Comparison of ENCODE assay signal across 8 cellular contexts in the genomic region with DNA sequence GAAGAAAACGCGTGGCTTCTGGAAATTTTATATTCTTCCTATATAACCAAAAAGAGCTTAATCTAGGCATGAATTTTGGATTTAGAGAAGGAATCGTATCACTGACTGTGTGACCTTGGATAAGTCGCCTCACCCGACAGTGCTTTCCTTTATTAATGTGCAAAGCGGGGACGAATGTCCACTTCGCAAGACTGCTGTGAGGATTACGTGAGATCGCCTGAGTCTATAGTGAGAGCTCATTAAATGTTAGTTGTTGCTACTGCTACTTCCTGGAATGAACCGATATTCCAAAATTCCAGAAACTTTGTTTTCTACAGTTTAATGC. TPM values are rescaled to one million over a fixed set of nuclear protein-coding genes. Genes with fewer than 3 reads are reported as not detected.
DNase-seq lines count a peak whose midpoint lies in the region; ATAC-seq, FAIRE-seq and TF ChIP-seq lines count a peak whose summit lies in the region.

No MANE protein-coding gene starts in this region.

- 58% methylated on average over 11 of the region's 11 CpGs for WGBS in hepatocyte (ENCODE audit: low lambda C conversion rate, missing lambda C conversion rate)
- WGBS in lower leg skin, 2 donors: 1 to 49% methylated on average over 11 of the region's 11 CpGs

- no peak for FAIRE-seq in RCC 7860 (lab: Jason Lieb, UNC)

- no peak overlapping the region for H3K27ac Mint-ChIP-seq in activated CD4-positive, alpha-beta memory T cell treated with anti-CD3 and anti-CD28 coated beads, Interleukin-2, amount 10 ng/mL, durations not matched to agents 7 days and 5 days
- peak overlapping the region; percentile 50 for H3K27ac Mint-ChIP-seq in stimulated activated memory B cell treated with anti-CD40 and anti-IgM and Interleukin-4, amounts not matched to agents 10 μg/mL and 1 μg/mL and 100 μg/mL, for 72 hours

- H3K9me3 Mint-ChIP-seq in activated CD4-positive, alpha-beta memory T cell treated with anti-CD3 and anti-CD28 coated beads, Interleukin-2, amount 10 ng/mL, durations not matched to agents 7 days and 5 days: no peaks in the 10 kb centered on the region
- H3K9me3 Mint-ChIP-seq in stimulated activated memory B cell treated with anti-CD40 and anti-IgM and Interleukin-4, amounts not matched to agents 10 μg/mL and 1 μg/mL and 100 μg/mL, for 72 hours: no peaks in the 10 kb centered on the region

- ATAC-seq in stimulated activated memory B cell treated with anti-CD40 and anti-IgM and Interleukin-4, amounts not matched to agents 10 μg/mL and 1 μg/mL and 100 μg/mL, for 72 hours: no peak

- in situ Hi-C loops in HAP-1 (cut with MboI; ENCODE audit: low sequenced_read_pairs): no loop called here

- H3K27me3 Mint-ChIP-seq in activated CD4-positive, alpha-beta memory T cell treated with anti-CD3 and anti-CD28 coated beads, Interleukin-2, amount 10 ng/mL, durations not matched to agents 7 days and 5 days: peaks cover 16% of the 10 kb centered on the region
- peaks cover 14% of the 10 kb centered on the region for H3K27me3 Mint-ChIP-seq in stimulated activated memory B cell treated with anti-CD40 and anti-IgM and Interleukin-4, amounts not matched to agents 10 μg/mL and 1 μg/mL and 100 μg/mL, for 72 hours

- no peaks in the 10 kb centered on the region for H3K9me3 ChIP-seq in HAP-1
- H3K9me3 ChIP-seq in hepatocyte (ENCODE audit: low read depth): no peaks in the 10 kb centered on the region

- H3K27ac ChIP-seq in hepatocyte: peak overlapping the region; percentile 42

- peak; percentile 54 for DNase-seq in DMS 273 treated with DMSO at 0.1 percent for 48 hours (lab: John Stamatoyannopoulos, UW)
- peak; percentile 23 to 47 for DNase-seq in HAP-1 (ENCODE audit: low spot score in 2 of 2)
- DNase-seq in activated CD4-positive, alpha-beta memory T cell treated with anti-CD3 and anti-CD28 coated beads, Interleukin-2, amount 10 ng/mL, durations not matched to agents 7 days and 5 days: no peak
- peak; percentile 10 for DNase-seq in hepatocyte (ENCODE audit: low spot score)
- no peak for DNase-seq in lower leg skin (ENCODE audit: low spot score in 2 of 2)
- no peak for DNase-seq in NCI-H82 (lab: John Stamatoyannopoulos, UW)
- no peak for DNase-seq in RCC 7860 (ENCODE audit: low spot score)

- H3K27me3 ChIP-seq in HAP-1 (ENCODE audit: low read depth) (peaks cover 6% of the 10 kb centered on the region), hepatocyte (no peaks in the 10 kb centered on the region)

- H3K4me3 ChIP-seq in HAP-1: peak overlapping the region; percentile 55
- peak overlapping the region; percentile 18 for H3K4me3 ChIP-seq in hepatocyte
- H3K4me3 ChIP-seq in lower leg skin (ENCODE audit: low read depth, poor library complexity, severe bottlenecking): no peak overlapping the region

- TF ChIP-seq CTCF in hepatocyte (IDR thresholded peaks at IDR 0.05; ENCODE audit: poor library complexity) (no peak), lower leg skin (IDR thresholded peaks at IDR 0.05) (no peak)

- H3K4me1 ChIP-seq in HAP-1: peaks cover 4% of the 10 kb centered on the region; the same call in 1 of the 2 replicates
- no peaks in the 10 kb centered on the region for H3K4me1 ChIP-seq in hepatocyte (ENCODE audit: insufficient read depth)

- no peaks in the 10 kb centered on the region for H3K36me3 ChIP-seq in HAP-1 (replicated peaks)
- H3K36me3 ChIP-seq in hepatocyte (replicated peaks; ENCODE audit: insufficient read depth, low read depth): no peaks in the 10 kb centered on the region

- CTCF ChIA-PET in activated CD4-positive, alpha-beta memory T cell treated with anti-CD3 and anti-CD28 coated beads, Interleukin-2, amount 10 ng/mL, durations not matched to agents 7 days and 5 days (lab: Charles Lee): no interaction called here

- peak overlapping the region; percentile 69 for H3K4me2 ChIP-seq in hepatocyte

- no peaks in the 10 kb centered on the region for H3K36me3 Mint-ChIP-seq in activated CD4-positive, alpha-beta memory T cell treated with anti-CD3 and anti-CD28 coated beads, Interleukin-2, amount 10 ng/mL, durations not matched to agents 7 days and 5 days (ENCODE audit: low read depth)
- H3K36me3 Mint-ChIP-seq in stimulated activated memory B cell treated with anti-CD40 and anti-IgM and Interleukin-4, amounts not matched to agents 10 μg/mL and 1 μg/mL and 100 μg/mL, for 72 hours: no peaks in the 10 kb centered on the region

- no peaks in the 10 kb centered on the region for H3K9me2 ChIP-seq in hepatocyte (replicated peaks; ENCODE audit: insufficient read depth)

- peak overlapping the region; percentile 84 for H3K4me3 Mint-ChIP-seq in activated CD4-positive, alpha-beta memory T cell treated with anti-CD3 and anti-CD28 coated beads, Interleukin-2, amount 10 ng/mL, durations not matched to agents 7 days and 5 days
- H3K4me3 Mint-ChIP-seq in stimulated activated memory B cell treated with anti-CD40 and anti-IgM and Interleukin-4, amounts not matched to agents 10 μg/mL and 1 μg/mL and 100 μg/mL, for 72 hours: peak overlapping the region; percentile 98

- peak overlapping the region; percentile 46 for H2AFZ ChIP-seq in hepatocyte

- POLR2A ChIA-PET in activated CD4-positive, alpha-beta memory T cell treated with anti-CD3 and anti-CD28 coated beads, Interleukin-2, amount 10 ng/mL, durations not matched to agents 7 days and 5 days (lab: Charles Lee): no interaction called here

- peaks cover 8% of the 10 kb centered on the region for H3K4me1 Mint-ChIP-seq in activated CD4-positive, alpha-beta memory T cell treated with anti-CD3 and anti-CD28 coated beads, Interleukin-2, amount 10 ng/mL, durations not matched to agents 7 days and 5 days
- peaks cover 7% of the 10 kb centered on the region for H3K4me1 Mint-ChIP-seq in stimulated activated memory B cell treated with anti-CD40 and anti-IgM and Interleukin-4, amounts not matched to agents 10 μg/mL and 1 μg/mL and 100 μg/mL, for 72 hours

- H4K20me1 ChIP-seq in hepatocyte (ENCODE audit: insufficient read depth, poor library complexity, severe bottlenecking): no peaks in the 10 kb centered on the region

- intact Hi-C loops in lower leg skin (cut with DNase I; ENCODE audit: low total_unique reads): no loop called here

- TF ChIP-seq POLR2A in lower leg skin (IDR thresholded peaks at IDR 0.05): no peak

- peaks cover 30% of the 10 kb centered on the region for H3K79me2 ChIP-seq in hepatocyte

RNA-seq across cellular contexts. Expression of gene TBC1D8B, which starts 0.4 kb away (rescaled TPM):
- total RNA-seq in activated CD4-positive, alpha-beta memory T cell treated with anti-CD3 and anti-CD28 coated beads, Interleukin-2, amount 10 ng/mL, durations not matched to agents 7 days and 5 days: 1 to 10 TPM; 1.4 to 1.5 TPM
- total RNA-seq in hepatocyte: 14.6 and 15.6 TPM in 2 replicates
- 6.4 and 9.8 TPM in 2 replicates for polyA plus RNA-seq in hepatocyte
- total RNA-seq in lower leg skin: 1 to 10 TPM; 1.8 to 3.0 (median 2.3) TPM

Comparison
In these comparisons a context has a peak if more than half of its experiments do, and no peak if none do; other contexts are left out.
1. DNase-seq: peak in DMS 273 treated with DMSO at 0.1 percent for 48 hours (single experiment), HAP-1 (2 of 2) and hepatocyte (single experiment); none in activated CD4-positive, alpha-beta memory T cell treated with anti-CD3 and anti-CD28 coated beads, Interleukin-2, amount 10 ng/mL, durations not matched to agents 7 days and 5 days (single experiment), lower leg skin (0 of 2), NCI-H82 (single experiment) and RCC 7860 (single experiment).